ENCODE assay signal across 30 cellular contexts in genomic region chr1:8980656-8981055, GRCh38. TPM values are rescaled to one million over a fixed set of nuclear protein-coding genes. Genes with fewer than 3 reads are reported as not detected.
DNase-seq lines count a peak whose midpoint lies in the region; ATAC-seq and TF ChIP-seq lines count a peak whose summit lies in the region.
"Had no signal": no experiment of that assay in that cellular context is flagged by ENCODE, and none has a peak within 500 bp of the region (broad histone marks: within the 10 kb centered on the region; RNA-seq: fewer than 3 reads in every experiment).

No MANE protein-coding gene starts in this region.

- no peaks in the 10 kb centered on the region for H3K9me3 ChIP-seq in neutrophil
- H3K9me3 ChIP-seq: HAP-1 had no signal

- no peak overlapping the region for H3K4me3 Mint-ChIP-seq in T-helper 2 cell treated with Interferon-gamma antibody and Interleukin-4, amounts not matched to agents 5 μg/mL and 100 μg/mL, for 36 hours
- H3K4me3 Mint-ChIP-seq: B cell; CD4-positive, alpha-beta T cell; GM23338 had no signal

- intact Hi-C loops in Right ventricle myocardium superior (cut with DNase I) = no loop called here

- DNase-seq in NOMO-1 (lab: John Stamatoyannopoulos, UW; ENCODE audit: unreplicated experiment in 2 of 2) = peak; percentile 10 to 46
- no peak for DNase-seq in NOMO-1 treated with dmso at 0.1 percent for 144 hours (lab: John Stamatoyannopoulos, UW; ENCODE audit: unreplicated experiment)
- DNase-seq in GF-D8 (lab: John Stamatoyannopoulos, UW) = peak; percentile 68
- DNase-seq in NAMALWA (ENCODE audit: low spot score) = peak; percentile 71
- no peak for DNase-seq in stimulated activated CD4-positive, alpha-beta T cell treated with anti-CD3 and anti-CD28 coated beads, Interleukin-4, amount 100 ng/mL, for 24 hours
- DNase-seq in T-helper 2 cell treated with Interferon-gamma antibody and Interleukin-4, amounts not matched to agents 5 μg/mL and 100 μg/mL, for 36 hours (ENCODE audit: low spot score) = no peak
- no peak for DNase-seq in Right ventricle myocardium superior
- DNase-seq: CD4-positive, alpha-beta T cell; COR-L47; DMS79; KG1; NCI-H1048; NCI-H1436 treated with DMSO at 0.1 percent for 48 hours; NCI-H2029; NCI-H2227 treated with DMSO at 0.1 percent for 48 hours; NCI-H510A; NK-92 treated with Interleukin-12 subunit alpha and Interleukin-12 subunit beta, amount 100 ng/mL, for 24 hours; PC-3; SHP77 treated with DMSO at 0.1 percent for 48 hours; T-helper 1 cell; T-helper 9 cell had no signal

- H3K36me3 Mint-ChIP-seq in T-helper 2 cell treated with Interferon-gamma antibody and Interleukin-4, amounts not matched to agents 5 μg/mL and 100 μg/mL, for 36 hours (ENCODE audit: low read depth) = no peaks in the 10 kb centered on the region

- no peak for ATAC-seq in Right ventricle myocardium superior (ENCODE audit: poor library complexity)
- ATAC-seq: GM12878, GM23338, PC-3, SK-N-SH treated with all-trans-retinoic acid at 6 μM for 48 hours had no signal

- H3K4me1 Mint-ChIP-seq in T-helper 2 cell treated with Interferon-gamma antibody and Interleukin-4, amounts not matched to agents 5 μg/mL and 100 μg/mL, for 36 hours (ENCODE audit: low read depth) = peaks cover 9% of the 10 kb centered on the region
- H3K4me1 Mint-ChIP-seq: B cell, GM23338 had no signal

- TF ChIP-seq CTCF in neutrophil (IDR thresholded peaks at IDR 0.05) = no peak

- peak overlapping the region; percentile 31 to 42 for H3K4me3 ChIP-seq in neutrophil (ENCODE audit: low read depth in 1 of 2, low read length in 1 of 2)
- H3K4me3 ChIP-seq: GM12878, GM23338, HAP-1 had no signal

- peak overlapping the region; percentile 74 for H3K27ac ChIP-seq in neutrophil
- H3K27ac ChIP-seq: 22Rv1 had no signal

- H3K27me3 Mint-ChIP-seq in T-helper 2 cell treated with Interferon-gamma antibody and Interleukin-4, amounts not matched to agents 5 μg/mL and 100 μg/mL, for 36 hours (ENCODE audit: low read depth) = peaks cover 2% of the 10 kb centered on the region
- H3K27me3 Mint-ChIP-seq: CD4-positive, alpha-beta T cell had no signal

- H3K4me1 ChIP-seq in neutrophil (ENCODE audit: control insufficient read depth in 1 of 2, insufficient read depth in 1 of 2, low read depth in 1 of 2, low read length in 1 of 2) = peaks cover 36 to 47% of the 10 kb centered on the region in 2 experiments
- H3K4me1 ChIP-seq: HAP-1 had no signal

- H3K36me3 ChIP-seq in neutrophil = no peaks in the 10 kb centered on the region
- H3K36me3 ChIP-seq: HAP-1 had no signal

- H3K27ac Mint-ChIP-seq in T-helper 2 cell treated with Interferon-gamma antibody and Interleukin-4, amounts not matched to agents 5 μg/mL and 100 μg/mL, for 36 hours = no peak overlapping the region
- H3K27ac Mint-ChIP-seq: B cell; CD4-positive, alpha-beta T cell; GM23338 had no signal

- no peaks in the 10 kb centered on the region for H3K27me3 ChIP-seq in neutrophil

- no peaks in the 10 kb centered on the region for H3K9me3 Mint-ChIP-seq in T-helper 2 cell treated with Interferon-gamma antibody and Interleukin-4, amounts not matched to agents 5 μg/mL and 100 μg/mL, for 36 hours
- H3K9me3 Mint-ChIP-seq: CD4-positive, alpha-beta T cell had no signal

RNA-seq across cellular contexts. Expression of gene CA6, which starts 35.0 kb away (rescaled TPM):
- total RNA-seq in Right ventricle myocardium superior = not detected
- total RNA-seq: B cell, GM12878, GM23338, HT1080, RPMI7951 had no signal

RNA-seq across cellular contexts. Expression of gene SLC2A7, which starts 45.6 kb away (rescaled TPM):
- not detected for total RNA-seq in Right ventricle myocardium superior
- total RNA-seq: B cell; CD4-positive, alpha-beta T cell; GM12878; GM23338; HT1080; PC-3; RPMI7951 had no signal

Comparison
In these comparisons a context has a peak if more than half of its experiments do, and no peak if none do; other contexts are left out.
1. DNase-seq: peak in NOMO-1 (2 of 2), GF-D8 (single experiment) and NAMALWA (single experiment); none in NOMO-1 treated with dmso at 0.1 percent for 144 hours (single experiment), stimulated activated CD4-positive, alpha-beta T cell treated with anti-CD3 and anti-CD28 coated beads, Interleukin-4, amount 100 ng/mL, for 24 hours (single experiment), T-helper 2 cell treated with Interferon-gamma antibody and Interleukin-4, amounts not matched to agents 5 μg/mL and 100 μg/mL, for 36 hours (single experiment) and Right ventricle myocardium superior (single experiment).